ENCODE assay signal across 20 cellular contexts in genomic region chr17:48711128-48711527, GRCh38. TPM values are rescaled to one million over a fixed set of nuclear protein-coding genes. Genes with fewer than 3 reads are reported as not detected.
DNase-seq lines count a peak whose midpoint lies in the region; ATAC-seq and TF ChIP-seq lines count a peak whose summit lies in the region.
"Had no signal": no experiment of that assay in that cellular context is flagged by ENCODE, and none has a peak within 500 bp of the region (broad histone marks: within the 10 kb centered on the region; RNA-seq: fewer than 3 reads in every experiment).

No MANE protein-coding gene starts in this region.

- CTCF ChIA-PET in T-cell (lab: Charles Lee), result interaction anchor here in 1 of 2 donors (0.6 kb wide), 1 partner anchor 15 kb away, joined by 5 read pairs; no protein-coding TSS in a partner anchor

- H3K9me3 Mint-ChIP-seq in T-cell, result no peaks in the 10 kb centered on the region
- H3K9me3 Mint-ChIP-seq: CD4-positive, alpha-beta memory T cell had no signal

- H3K9ac ChIP-seq in SK-N-MC (ENCODE audit: insufficient read length), result no peak overlapping the region

- H3K9me3 ChIP-seq in SK-N-MC (ENCODE audit: low read depth, low read length), result no peaks in the 10 kb centered on the region
- H3K9me3 ChIP-seq: BE2C had no signal

- H3K27me3 Mint-ChIP-seq in T-cell, result peaks cover 63 to 81% of the 10 kb centered on the region in 2 donors

- H3K27ac ChIP-seq in SK-N-MC, result peak overlapping the region; percentile 57; the same call in 1 of the 2 replicates
- H3K27ac ChIP-seq: C4-2B had no signal

- no peak overlapping the region for H3K4me3 Mint-ChIP-seq in T-cell
- H3K4me3 Mint-ChIP-seq: CD4-positive, alpha-beta memory T cell had no signal

- no peak overlapping the region for H3K27ac Mint-ChIP-seq in T-cell
- H3K27ac Mint-ChIP-seq: CD4-positive, alpha-beta memory T cell had no signal

- no peaks in the 10 kb centered on the region for H3K36me3 ChIP-seq in SK-N-MC (ENCODE audit: insufficient read depth, low read length)
- H3K36me3 ChIP-seq: BE2C had no signal

- DNase-seq in GM03348 (ENCODE audit: low spot score) (peak; percentile 44), HT1080 (ENCODE audit: low read depth) (peak; percentile 57), SK-N-MC (ENCODE audit: low read depth, low spot score) (no peak), islet precursor cell (peak; percentile 66), pons (ENCODE audit: low spot score) (no peak), T-cell (no peak), GM13976 (ENCODE audit: low spot score) (no peak)
- DNase-seq: ACHN; BE2C; CD4-positive, alpha-beta memory T cell; DMS79 treated with DMSO at 0.1 percent for 48 hours; GDM1; GOT3; HCEC 1CT had no signal

- H3K4me3 ChIP-seq in SK-N-MC, result no peak overlapping the region
- H3K4me3 ChIP-seq: GM12878 had no signal

- no peak for ATAC-seq in GM18861 (IDR thresholded peaks at IDR 0.05; ENCODE audit: unreplicated experiment)
- ATAC-seq in T-cell (replicated peaks in 1 of 4), result no peak
- ATAC-seq: GM12878, HepG2 had no signal

- H3K4me1 Mint-ChIP-seq in T-cell, result peaks cover 0 to 3% (median 0%) of the 10 kb centered on the region in 3 donors
- H3K4me1 Mint-ChIP-seq: CD4-positive, alpha-beta memory T cell had no signal

- no peaks in the 10 kb centered on the region for H3K36me3 Mint-ChIP-seq in T-cell
- H3K36me3 Mint-ChIP-seq: CD4-positive, alpha-beta memory T cell had no signal

- in situ Hi-C loops in GM13976 (cut with MboI; ENCODE audit: low sequenced_read_pairs, unreplicated experiment), result no loop called here

- no peak for TF ChIP-seq CTCF in GM13976 (IDR thresholded peaks at IDR 0.05; ENCODE audit: borderline replicate concordance, control extremely low read depth, extremely low read depth, insufficient read depth, missing control alignments)

- POLR2A ChIA-PET in T-cell (lab: Charles Lee), result no interaction called here

RNA-seq across cellular contexts. Expression of gene PRAC1, which starts 11.2 kb away (rescaled TPM):
- total RNA-seq in HT1080 (2014; rRNA removed; shearing (Covaris generic)), result not detected in 2 replicates
- polyA plus RNA-seq in HT1080 (2015; cell fraction: cytosol; rRNA removed), result not detected in 2 replicates
- not detected in 2 replicates for polyA plus RNA-seq in HT1080 (2015; cell fraction: nucleus; rRNA removed)
- total RNA-seq in T-cell, result not detected
- total RNA-seq: A172; CD4-positive, alpha-beta memory T cell; GM12878; HepG2; HT-29 had no signal
- polyA plus RNA-seq: CD4-positive, alpha-beta memory T cell; GM12878; HepG2 had no signal

RNA-seq across cellular contexts. Expression of gene PRAC2, which starts 11.9 kb away (rescaled TPM):
- total RNA-seq in HT1080 (2014; rRNA removed; shearing (Covaris generic)), result not detected in 2 replicates
- polyA plus RNA-seq in HT1080 (2015; cell fraction: cytosol; rRNA removed), result not detected in 2 replicates
- not detected in 2 replicates for polyA plus RNA-seq in HT1080 (2015; cell fraction: nucleus; rRNA removed)
- total RNA-seq in T-cell, result not detected
- total RNA-seq: A172; CD4-positive, alpha-beta memory T cell; GM12878; HepG2 had no signal
- polyA plus RNA-seq: CD4-positive, alpha-beta memory T cell; HepG2 had no signal

RNA-seq across cellular contexts. Expression of gene HOXB13, which starts 17.4 kb away (rescaled TPM):
- 0.11 and 0.13 TPM in 2 replicates for total RNA-seq in HT1080 (2014; rRNA removed; shearing (Covaris generic))
- polyA plus RNA-seq in HT1080 (2015; cell fraction: cytosol; rRNA removed), result 0.37 and 0.70 TPM in 2 replicates
- polyA plus RNA-seq in HT1080 (2015; cell fraction: nucleus; rRNA removed), result 0.62 and 0.92 TPM in 2 replicates
- total RNA-seq in T-cell, result under 1 TPM in 1 of 5 donors, not detected in 4; 0.13 TPM
- total RNA-seq: CD4-positive, alpha-beta memory T cell; HepG2 had no signal
- polyA plus RNA-seq: CD4-positive, alpha-beta memory T cell; GM12878; HepG2 had no signal

Comparison
In these comparisons a context has a peak if more than half of its experiments do, and no peak if none do; other contexts are left out.
1. DNase-seq: peak in GM03348 (single experiment), HT1080 (single experiment) and islet precursor cell (single experiment); none in SK-N-MC (single experiment), pons (single experiment), T-cell (0 of 34) and GM13976 (single experiment).